Comparison of ENCODE assay signal across 16 cellular contexts in the genomic region with DNA sequence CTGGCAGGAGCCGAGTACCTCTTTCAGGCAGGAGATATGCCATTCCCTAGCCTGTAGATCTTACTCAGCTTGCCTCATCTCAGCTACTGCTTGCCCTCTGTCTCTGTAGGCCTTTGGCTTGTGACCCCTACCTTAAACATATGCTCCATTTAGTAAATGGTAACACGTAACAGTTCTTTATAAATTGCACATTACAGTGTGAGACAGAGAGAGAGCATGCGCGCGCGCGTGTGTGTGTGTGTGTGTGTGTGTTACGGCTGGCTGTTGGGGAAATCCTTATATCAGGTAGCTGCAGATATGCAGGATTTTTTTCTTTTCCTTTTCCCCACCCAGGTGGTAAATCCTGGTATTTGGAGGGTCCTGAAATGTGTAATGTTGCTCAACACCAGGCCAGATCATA. TPM values are rescaled to one million over a fixed set of nuclear protein-coding genes. Genes with fewer than 3 reads are reported as not detected.
DNase-seq lines count a peak whose midpoint lies in the region; ATAC-seq and TF ChIP-seq lines count a peak whose summit lies in the region.
"Had no signal": no experiment of that assay in that cellular context is flagged by ENCODE, and none has a peak within 500 bp of the region (broad histone marks: within the 10 kb centered on the region; RNA-seq: fewer than 3 reads in every experiment).

No MANE protein-coding gene starts in this region.

- H3K27me3 ChIP-seq in HUES48 (ENCODE audit: control insufficient read depth, insufficient read depth, low read length) = no peaks in the 10 kb centered on the region
- peaks cover 0 to 12% (median 0%) of the 10 kb centered on the region in 3 donors for H3K27me3 ChIP-seq in stomach
- H3K27me3 ChIP-seq: SJSA1 had no signal

- H3K36me3 ChIP-seq in HUES48 (ENCODE audit: control insufficient read depth, insufficient read depth, low read length) (no peaks in the 10 kb centered on the region), stomach (no peaks in the 10 kb centered on the region)
- H3K36me3 ChIP-seq: SJSA1 had no signal

- POLR2A ChIA-PET in WTC11 (lab: Charles Lee) = interaction anchor here (0.5 to 0.8 kb wide), 2 partner anchors 29 to 60 kb away, joined by 4 read pairs; no protein-coding TSS in a partner anchor

- peaks cover 30% of the 10 kb centered on the region for H3K4me1 ChIP-seq in HUES48 (ENCODE audit: control insufficient read depth, insufficient read depth, low read length)
- peaks cover 51 to 91% (median 64%) of the 10 kb centered on the region in 4 donors for H3K4me1 ChIP-seq in stomach

- TF ChIP-seq CTCF in WTC11 (IDR thresholded peaks at IDR 0.05) = no peak
- no peak for TF ChIP-seq CTCF in stomach (IDR thresholded peaks at IDR 0.05)

- CTCF ChIA-PET in WTC11 (lab: Charles Lee) = interaction anchor here (0.6 to 5.8 kb wide), 3 partner anchors 12 to 244 kb away, joined by 3 to 50 read pairs (median 3); partner anchors contain the start of gene PPP1R14A

- no peaks in the 10 kb centered on the region for H3K27me3 Mint-ChIP-seq in WTC11 (ENCODE audit: low read depth)
- H3K27me3 Mint-ChIP-seq: activated naive CD8-positive, alpha-beta T cell had no signal

- peaks cover 2% of the 10 kb centered on the region for H3K36me3 Mint-ChIP-seq in WTC11
- H3K36me3 Mint-ChIP-seq: activated naive CD8-positive, alpha-beta T cell had no signal

- WGBS in stomach, 5 donors = 45 to 73% (median 54%) methylated on average over 8 of the region's 8 CpGs

- H3K4me3 Mint-ChIP-seq in WTC11 = peak overlapping the region; percentile 99; the same call in 1 of the 2 replicates
- H3K4me3 Mint-ChIP-seq: activated naive CD8-positive, alpha-beta T cell; CD14-positive monocyte had no signal

- ATAC-seq in WTC11 (no peak), GM19397 (IDR thresholded peaks at IDR 0.05; ENCODE audit: unreplicated experiment) (no peak), GM21528 (IDR thresholded peaks at IDR 0.05; ENCODE audit: low FRiP score, unreplicated experiment) (no peak)

- peak overlapping the region; percentile 95 for H3K27ac Mint-ChIP-seq in WTC11
- H3K27ac Mint-ChIP-seq: activated naive CD8-positive, alpha-beta T cell had no signal

- TF ChIP-seq POLR2A in stomach (IDR thresholded peaks at IDR 0.05) = no peak

- H3K9me3 Mint-ChIP-seq in WTC11 = no peaks in the 10 kb centered on the region
- H3K9me3 Mint-ChIP-seq: CD14-positive monocyte had no signal

- H3K4me3 ChIP-seq in HUES48 (ENCODE audit: low read depth, low read length) (no peak overlapping the region), stomach (peak overlapping the region in 1 of 4 donors; percentile 67)
- H3K4me3 ChIP-seq: lung, SJSA1 had no signal

- peaks cover 62% of the 10 kb centered on the region for H3K4me1 Mint-ChIP-seq in WTC11

- DNase-seq in WTC11 (ENCODE audit: low spot score) = no peak
- peak; percentile 55 for DNase-seq in islet precursor cell
- no peak for DNase-seq in stomach
- no peak for DNase-seq in activated CD4-positive, alpha-beta T cell treated with anti-CD3 and anti-CD28 coated beads, Interleukin-2, amount 50 U/mL, for 48 hours
- no peak for DNase-seq in stimulated activated CD4-positive, alpha-beta T cell treated with anti-CD3 and anti-CD28 coated beads, Interleukin-4, amount 100 ng/mL, for 1 hour
- DNase-seq: Karpas-422; NCI-H1930; NK-92 treated with Interleukin-12 subunit alpha and Interleukin-12 subunit beta, amount 100 ng/mL, for 24 hours had no signal

- H3K9me3 ChIP-seq in HUES48 (ENCODE audit: control insufficient read depth, insufficient read depth, low read length) (no peaks in the 10 kb centered on the region), stomach (no peaks in the 10 kb centered on the region)
- H3K9me3 ChIP-seq: SJSA1 had no signal

- no peak overlapping the region for H3K9ac ChIP-seq in HUES48 (ENCODE audit: low read depth, low read length)

- no peak for TF ChIP-seq EP300 in stomach (IDR thresholded peaks at IDR 0.05)

- intact Hi-C loops in stomach (cut with DNase I; ENCODE audit: low total_unique reads) = no loop called here

- H3K27ac ChIP-seq in HUES48 (ENCODE audit: low read depth, low read length) (peak overlapping the region; percentile 42), stomach (peak overlapping the region; percentile 48 to 95 (median 88))
- H3K27ac ChIP-seq: SJSA1 had no signal

TF ChIP-seq in WTC11, 78 proteins besides CTCF, POLR2A, EP300 and RAD21:
- TF ChIP-seq ZNF232 (CRISPR knock-in tag; IDR thresholded peaks at IDR 0.05) = no peak
- TF ChIP-seq, protein P1, sequence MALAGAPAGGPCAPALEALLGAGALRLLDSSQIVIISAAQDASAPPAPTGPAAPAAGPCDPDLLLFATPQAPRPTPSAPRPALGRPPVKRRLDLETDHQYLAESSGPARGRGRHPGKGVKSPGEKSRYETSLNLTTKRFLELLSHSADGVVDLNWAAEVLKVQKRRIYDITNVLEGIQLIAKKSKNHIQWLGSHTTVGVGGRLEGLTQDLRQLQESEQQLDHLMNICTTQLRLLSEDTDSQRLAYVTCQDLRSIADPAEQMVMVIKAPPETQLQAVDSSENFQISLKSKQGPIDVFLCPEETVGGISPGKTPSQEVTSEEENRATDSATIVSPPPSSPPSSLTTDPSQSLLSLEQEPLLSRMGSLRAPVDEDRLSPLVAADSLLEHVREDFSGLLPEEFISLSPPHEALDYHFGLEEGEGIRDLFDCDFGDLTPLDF (CRISPR knock-in tag; IDR thresholded peaks at IDR 0.05) = no peak
- no peak for TF ChIP-seq ZNF317 (CRISPR knock-in tag; IDR thresholded peaks at IDR 0.05; ENCODE audit: borderline replicate concordance, low read depth)
- TF ChIP-seq PREB (CRISPR knock-in tag; IDR thresholded peaks at IDR 0.05; ENCODE audit: borderline replicate concordance) = no peak
- no peak for TF ChIP-seq SMAD3 (CRISPR knock-in tag; IDR thresholded peaks at IDR 0.05; ENCODE audit: borderline replicate concordance)
- TF ChIP-seq STAT6 (CRISPR knock-in tag; conservative IDR thresholded peaks at IDR 0.05; ENCODE audit: low read depth) = no peak
- TF ChIP-seq, protein P2, sequence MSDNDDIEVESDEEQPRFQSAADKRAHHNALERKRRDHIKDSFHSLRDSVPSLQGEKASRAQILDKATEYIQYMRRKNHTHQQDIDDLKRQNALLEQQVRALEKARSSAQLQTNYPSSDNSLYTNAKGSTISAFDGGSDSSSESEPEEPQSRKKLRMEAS (CRISPR knock-in tag; IDR thresholded peaks at IDR 0.05) = no peak
- no peak for TF ChIP-seq GTF2I (CRISPR knock-in tag; conservative IDR thresholded peaks at IDR 0.05)
- TF ChIP-seq CREB1 (CRISPR knock-in tag; IDR thresholded peaks at IDR 0.05) = no peak

RNA-seq across cellular contexts. Expression of gene SPINT2, which starts 4.2 kb away (rescaled TPM):
- total RNA-seq in WTC11 (2021) = 335 to 400 TPM (median 358 TPM) in 3 replicates
- 1,000 to 10,000 TPM in 1 of 5 donors, 100 to 1,000 TPM in 2, 10 to 100 TPM in 2; 29.8 to 1,508 (median 255) TPM for total RNA-seq in stomach
- 100 to 1,000 TPM in 2 of 3 donors, 10 to 100 TPM in 1; 54.5 to 255 (median 184) TPM for polyA plus RNA-seq in stomach
- total RNA-seq: SJSA1 had no signal

RNA-seq across cellular contexts. Expression of gene PPP1R14A, which starts 12.4 kb away (rescaled TPM):
- total RNA-seq in WTC11 (2021) (32.3 to 33.8 TPM (median 33.4 TPM) in 3 replicates), stomach (100 to 1,000 TPM in 1 of 5 donors, 10 to 100 TPM in 3, 1 to 10 TPM in 1; 8.8 to 197 (median 31.6) TPM)
- 100 to 1,000 TPM in 1 of 3 donors, 10 to 100 TPM in 2; 53.2 to 138 (median 54.9) TPM for polyA plus RNA-seq in stomach
- total RNA-seq: SJSA1 had no signal
- polyA plus RNA-seq: CD14-positive monocyte had no signal

RNA-seq across cellular contexts. Expression of gene C19orf33, which starts 35.5 kb away (rescaled TPM):
- total RNA-seq in WTC11 (2021) (16.1 to 22.3 TPM (median 21.3 TPM) in 3 replicates), stomach (100 to 1,000 TPM in 3 of 5 donors, 10 to 100 TPM in 2; 33.5 to 287 (median 171) TPM)
- 1,000 to 10,000 TPM in 2 of 3 donors, 100 to 1,000 TPM in 1; 388 to 1,069 (median 1,022) TPM for polyA plus RNA-seq in stomach
- total RNA-seq: osteoblast, SJSA1 had no signal

RNA-seq across cellular contexts. Expression of gene DPF1, which starts 44.5 kb away (rescaled TPM):
- total RNA-seq in WTC11 (2021) (5.2 to 6.8 TPM (median 5.9 TPM) in 3 replicates), stomach (not detected)
- polyA plus RNA-seq in stomach = under 1 TPM in 2 of 3 donors, not detected in 1; 0.12 to 0.43 TPM
- polyA plus RNA-seq: CD14-positive monocyte had no signal

RNA-seq across cellular contexts. Expression of gene YIF1B, which starts 47.2 kb away (rescaled TPM):
- total RNA-seq in WTC11 (2021) = 83.3 to 92.5 TPM (median 90.1 TPM) in 3 replicates
- total RNA-seq in stomach = 10 to 100 TPM in 2 of 5 donors, 1 to 10 TPM in 3; 4.7 to 30.4 (median 7.2) TPM
- polyA plus RNA-seq in stomach = 10 to 100 TPM; 18.8 to 28.0 (median 24.2) TPM
